In the genomic region with DNA sequence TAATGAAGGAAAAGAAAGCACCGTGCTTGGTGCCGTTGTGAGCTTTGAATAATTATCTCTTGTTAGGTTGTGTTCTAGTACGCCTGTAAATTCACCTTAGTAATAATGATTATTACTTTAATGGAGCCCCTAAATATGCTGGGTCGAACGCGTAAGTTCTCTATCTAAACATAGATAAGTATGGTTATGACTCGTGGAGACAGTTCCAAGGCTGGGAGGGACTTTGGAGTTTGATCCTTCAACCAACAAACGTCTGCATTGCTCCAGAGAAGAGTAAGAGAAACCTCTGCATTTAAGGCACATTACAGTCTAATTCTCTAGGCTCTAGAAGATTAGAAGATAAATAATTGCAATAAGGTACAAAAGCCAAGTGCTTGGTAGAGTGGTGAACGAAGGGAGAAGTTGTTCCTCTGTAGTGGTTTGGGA, we compare ENCODE assay signal across 8 cellular contexts. TPM values are rescaled to one million over a fixed set of nuclear protein-coding genes. Genes with fewer than 3 reads are reported as not detected.
DNase-seq lines count a peak whose midpoint lies in the region; FAIRE-seq and TF ChIP-seq lines count a peak whose summit lies in the region.

No MANE protein-coding gene starts in this region.

- peak; percentile 14 for DNase-seq in activated CD4-positive, alpha-beta T cell treated with anti-CD3 and anti-CD28 coated beads, Interleukin-2, amount 10 ng/mL, durations not matched to agents 7 days and 5 days
- no peak for DNase-seq in activated CD4-positive, alpha-beta T cell treated with anti-CD3 and anti-CD28 coated beads for 1 hour
- no peak for DNase-seq in ascending aorta (ENCODE audit: low spot score in 2 of 2)
- no peak for DNase-seq in keratinocyte (ENCODE audit: low read depth, low spot score)
- no peak for DNase-seq in COLO668 (lab: John Stamatoyannopoulos, UW; ENCODE audit: unreplicated experiment)
- DNase-seq in NCI-H2029 treated with DMSO at 0.1 percent for 48 hours (lab: John Stamatoyannopoulos, UW), result no peak

- peaks cover 16% of the 10 kb centered on the region for H3K9me3 Mint-ChIP-seq in activated CD4-positive, alpha-beta T cell treated with anti-CD3 and anti-CD28 coated beads, Interleukin-2, amount 10 ng/mL, durations not matched to agents 7 days and 5 days
- peaks cover 0 to 4% (median 0%) of the 10 kb centered on the region in 3 donors for H3K9me3 Mint-ChIP-seq in IgD-negative memory B cell

- peaks cover 35% of the 10 kb centered on the region for H3K4me1 Mint-ChIP-seq in activated CD4-positive, alpha-beta T cell treated with anti-CD3 and anti-CD28 coated beads, Interleukin-2, amount 10 ng/mL, durations not matched to agents 7 days and 5 days
- H3K4me1 Mint-ChIP-seq in IgD-negative memory B cell, result peaks cover 27 to 49% (median 39%) of the 10 kb centered on the region in 3 donors

- peak overlapping the region; percentile 84 for H3K4me3 Mint-ChIP-seq in activated CD4-positive, alpha-beta T cell treated with anti-CD3 and anti-CD28 coated beads, Interleukin-2, amount 10 ng/mL, durations not matched to agents 7 days and 5 days
- peak overlapping the region; percentile 97 to 100 (median 98) for H3K4me3 Mint-ChIP-seq in IgD-negative memory B cell

- H3K4me1 ChIP-seq in ascending aorta, result peaks cover 4 to 13% of the 10 kb centered on the region in 2 donors
- H3K4me1 ChIP-seq in keratinocyte (ENCODE audit: control insufficient read depth, extremely low read depth, insufficient read depth, low read length), result peaks cover 16% of the 10 kb centered on the region
- peaks cover 20% of the 10 kb centered on the region for H3K4me1 ChIP-seq in stomach smooth muscle (ENCODE audit: control insufficient read depth, insufficient read depth, low read length)

- H3K4me2 ChIP-seq in keratinocyte (ENCODE audit: control insufficient read depth, extremely low read depth, insufficient read depth, low read depth, low read length), result peak overlapping the region; percentile 80

- H3K27ac ChIP-seq in ascending aorta (peak overlapping the region; percentile 90 to 95), keratinocyte (ENCODE audit: control insufficient read depth, insufficient read depth, low read length) (peak overlapping the region; percentile 95), stomach smooth muscle (ENCODE audit: low read length) (peak overlapping the region; percentile 92)

- H3K9me1 ChIP-seq in keratinocyte (ENCODE audit: control insufficient read depth, extremely low read depth, insufficient read depth, low read length), result no peaks in the 10 kb centered on the region

- H3K36me3 Mint-ChIP-seq in activated CD4-positive, alpha-beta T cell treated with anti-CD3 and anti-CD28 coated beads, Interleukin-2, amount 10 ng/mL, durations not matched to agents 7 days and 5 days (ENCODE audit: low read depth), result peaks cover 55% of the 10 kb centered on the region
- H3K36me3 Mint-ChIP-seq in IgD-negative memory B cell, result peaks cover 16% of the 10 kb centered on the region

- H3K4me3 ChIP-seq in ascending aorta, result peak overlapping the region; percentile 85 to 99
- H3K4me3 ChIP-seq in keratinocyte (ENCODE audit: control insufficient read depth in 2 of 3, extremely low read depth in 1 of 3, insufficient read depth in 2 of 3, low read depth in 1 of 3, low read length in 3 of 3), result peak overlapping the region; percentile 60 to 100 (median 99)
- H3K4me3 ChIP-seq in stomach smooth muscle (ENCODE audit: low read length in 2 of 2), result peak overlapping the region; percentile 99 to 100

- peaks cover 41% of the 10 kb centered on the region for H3K79me2 ChIP-seq in keratinocyte (ENCODE audit: control insufficient read depth, insufficient read depth, low read length)

- H3K27ac Mint-ChIP-seq in activated CD4-positive, alpha-beta T cell treated with anti-CD3 and anti-CD28 coated beads, Interleukin-2, amount 10 ng/mL, durations not matched to agents 7 days and 5 days, result peak overlapping the region; percentile 92
- peak overlapping the region; percentile 90 to 97 (median 94) for H3K27ac Mint-ChIP-seq in IgD-negative memory B cell

- intact Hi-C loops in ascending aorta (cut with DNase I), result loop anchor here (1.0 to 5.0 kb wide), 3 partner anchors 53 to 105 kb away; partner anchors contain the start of gene GMNN

- dilution Hi-C loops in keratinocyte (cut with MboI; ENCODE audit: extremely low pct_ligation_motif_present, low sequenced_read_pairs), result no loop called here

- H4K20me1 ChIP-seq in keratinocyte (ENCODE audit: control insufficient read depth, extremely low read depth, insufficient read depth, low read length), result no peaks in the 10 kb centered on the region

- H3K27me3 ChIP-seq in ascending aorta (no peaks in the 10 kb centered on the region), keratinocyte (ENCODE audit: control insufficient read depth, extremely low read depth, insufficient read depth, low read length) (no peaks in the 10 kb centered on the region), stomach smooth muscle (ENCODE audit: control insufficient read depth in 1 of 2, insufficient read depth in 2 of 2, low read length in 2 of 2) (no peaks in the 10 kb centered on the region)

- H3K27me3 Mint-ChIP-seq in activated CD4-positive, alpha-beta T cell treated with anti-CD3 and anti-CD28 coated beads, Interleukin-2, amount 10 ng/mL, durations not matched to agents 7 days and 5 days, result no peaks in the 10 kb centered on the region
- no peaks in the 10 kb centered on the region for H3K27me3 Mint-ChIP-seq in IgD-negative memory B cell

- FAIRE-seq in keratinocyte (lab: Jason Lieb, UNC), result no peak

- H2AFZ ChIP-seq in keratinocyte (ENCODE audit: control insufficient read depth, low read length), result peak overlapping the region; percentile 99

- TF ChIP-seq CTCF in ascending aorta (IDR thresholded peaks at IDR 0.05) (no peak), keratinocyte (optimal IDR thresholded peaks at IDR 0.05 in 1 of 3, IDR thresholded peaks at IDR 0.05 in 1 of 3, conservative IDR thresholded peaks at IDR 0.05 in 1 of 3; ENCODE audit: extremely low read depth in 1 of 3, insufficient read depth in 2 of 3, low read length in 3 of 3) (no peak)

- CTCF ChIA-PET in activated CD4-positive, alpha-beta T cell treated with anti-CD3 and anti-CD28 coated beads, Interleukin-2, amount 10 ng/mL, durations not matched to agents 7 days and 5 days (lab: Charles Lee), result interaction anchor here (0.6 to 1.0 kb wide), 2 partner anchors 36 to 116 kb away, joined by 3 read pairs; no protein-coding TSS in a partner anchor

- H3K36me3 ChIP-seq in ascending aorta (peaks cover 0 to 12% of the 10 kb centered on the region in 2 donors), keratinocyte (ENCODE audit: control insufficient read depth in 2 of 2, extremely low read depth in 1 of 2, insufficient read depth in 2 of 2, low read length in 2 of 2) (peaks cover 7 to 10% of the 10 kb centered on the region in 2 experiments), stomach smooth muscle (ENCODE audit: control insufficient read depth in 2 of 2, insufficient read depth in 2 of 2, low read length in 2 of 2) (peaks cover 3 to 5% of the 10 kb centered on the region in 2 donors)

- no peaks in the 10 kb centered on the region for H3K9me3 ChIP-seq in ascending aorta
- no peaks in the 10 kb centered on the region for H3K9me3 ChIP-seq in keratinocyte (ENCODE audit: control insufficient read depth, low read depth, low read length)
- H3K9me3 ChIP-seq in stomach smooth muscle (ENCODE audit: control insufficient read depth in 2 of 2, low read length in 2 of 2), result no peaks in the 10 kb centered on the region

- POLR2A ChIA-PET in activated CD4-positive, alpha-beta T cell treated with anti-CD3 and anti-CD28 coated beads, Interleukin-2, amount 10 ng/mL, durations not matched to agents 7 days and 5 days (lab: Charles Lee), result interaction anchor here (0.7 kb wide), 1 partner anchor 49 kb away, joined by 3 read pairs; no protein-coding TSS in a partner anchor

- H3K9ac ChIP-seq in keratinocyte (ENCODE audit: control insufficient read depth, extremely low read depth, insufficient read depth, low read length) (peak overlapping the region; percentile 91), stomach smooth muscle (ENCODE audit: low read length in 2 of 2) (peak overlapping the region; percentile 91 to 98)

RNA-seq across cellular contexts. Expression of gene ACOT13, which starts 0.5 kb away (rescaled TPM):
- 10 to 100 TPM; 16.0 to 18.3 TPM for total RNA-seq in activated CD4-positive, alpha-beta T cell treated with anti-CD3 and anti-CD28 coated beads, Interleukin-2, amount 10 ng/mL, durations not matched to agents 7 days and 5 days
- polyA plus RNA-seq in IgD-negative memory B cell (15.0 TPM), keratinocyte (29.5 to 57.9 TPM (median 41.5 TPM) in 3 replicates)
- 3.1 TPM for total RNA-seq in ascending aorta
- 124 TPM for polyA plus RNA-seq in keratinocyte (2011; ENCODE audit: low read depth)
- polyA plus RNA-seq in keratinocyte (2011; cell fraction: cytosol; rRNA removed), result 43.1 and 68.9 TPM in 2 replicates
- polyA plus RNA-seq in keratinocyte (2011; cell fraction: nucleus; rRNA removed), result 21.8 and 22.7 TPM in 2 replicates
- 34.7 and 35.6 TPM in 2 replicates for polyA plus RNA-seq in keratinocyte (2012; ENCODE audit: low replicate concordance)
- polyA minus RNA-seq in keratinocyte, result 4.8 to 18.6 TPM (median 5.2 TPM) in 3 replicates
- polyA minus RNA-seq in keratinocyte (2011; cell fraction: cytosol; rRNA and poly(A)+ RNA removed), result 10.9 TPM
- polyA minus RNA-seq in keratinocyte (2011; cell fraction: nucleus; rRNA and poly(A)+ RNA removed), result 1.6 and 1.9 TPM in 2 replicates

RNA-seq across cellular contexts. Expression of gene TDP2, which starts 0.7 kb away (rescaled TPM):
- 10 to 100 TPM; 43.0 to 47.1 TPM for total RNA-seq in activated CD4-positive, alpha-beta T cell treated with anti-CD3 and anti-CD28 coated beads, Interleukin-2, amount 10 ng/mL, durations not matched to agents 7 days and 5 days
- polyA plus RNA-seq in IgD-negative memory B cell (38.3 TPM), keratinocyte (21.5 to 39.8 TPM (median 24.2 TPM) in 3 replicates)
- total RNA-seq in ascending aorta, result 5.6 TPM
- 25.9 TPM for polyA plus RNA-seq in keratinocyte (2011; ENCODE audit: low read depth)
- 21.0 and 36.1 TPM in 2 replicates for polyA plus RNA-seq in keratinocyte (2011; cell fraction: cytosol; rRNA removed)
- 20.8 and 26.0 TPM in 2 replicates for polyA plus RNA-seq in keratinocyte (2011; cell fraction: nucleus; rRNA removed)
- 28.0 and 39.3 TPM in 2 replicates for polyA plus RNA-seq in keratinocyte (2012; ENCODE audit: low replicate concordance)
- polyA minus RNA-seq in keratinocyte, result 7.0 to 15.9 TPM (median 8.6 TPM) in 3 replicates
- polyA minus RNA-seq in keratinocyte (2011; cell fraction: cytosol; rRNA and poly(A)+ RNA removed), result 12.3 TPM
- 5.4 and 8.6 TPM in 2 replicates for polyA minus RNA-seq in keratinocyte (2011; cell fraction: nucleus; rRNA and poly(A)+ RNA removed)

RNA-seq across cellular contexts. Expression of gene KIAA0319, which starts 21.4 kb away (rescaled TPM):
- total RNA-seq in activated CD4-positive, alpha-beta T cell treated with anti-CD3 and anti-CD28 coated beads, Interleukin-2, amount 10 ng/mL, durations not matched to agents 7 days and 5 days, result under 1 TPM; 0.10 to 0.15 TPM
- polyA plus RNA-seq in IgD-negative memory B cell (1.0 TPM), keratinocyte (0.01 TPM in 1 of 3 replicates, not detected in the others)
- not detected for total RNA-seq in ascending aorta
- polyA plus RNA-seq in keratinocyte (2011; ENCODE audit: low read depth), result 0.05 TPM
- polyA plus RNA-seq in keratinocyte (2011; cell fraction: cytosol; rRNA removed), result not detected in 2 replicates
- polyA plus RNA-seq in keratinocyte (2011; cell fraction: nucleus; rRNA removed), result 0.03 and 0.07 TPM in 2 replicates
- 0.06 TPM in 1 of 2 replicates, not detected in the other for polyA plus RNA-seq in keratinocyte (2012; ENCODE audit: low replicate concordance)
- not detected in 3 replicates for polyA minus RNA-seq in keratinocyte
- not detected for polyA minus RNA-seq in keratinocyte (2011; cell fraction: cytosol; rRNA and poly(A)+ RNA removed)
- polyA minus RNA-seq in keratinocyte (2011; cell fraction: nucleus; rRNA and poly(A)+ RNA removed), result not detected in 2 replicates

RNA-seq across cellular contexts. Expression of gene C6orf62, which starts 51.6 kb away (rescaled TPM):
- total RNA-seq in activated CD4-positive, alpha-beta T cell treated with anti-CD3 and anti-CD28 coated beads, Interleukin-2, amount 10 ng/mL, durations not matched to agents 7 days and 5 days, result 100 to 1,000 TPM; 138 to 153 TPM
- polyA plus RNA-seq in IgD-negative memory B cell (102 TPM), keratinocyte (55.4 to 78.8 TPM (median 77.3 TPM) in 3 replicates)
- 29.6 TPM for total RNA-seq in ascending aorta
- 19.2 TPM for polyA plus RNA-seq in keratinocyte (2011; ENCODE audit: low read depth)
- polyA plus RNA-seq in keratinocyte (2011; cell fraction: cytosol; rRNA removed), result 51.1 and 108 TPM in 2 replicates
- polyA plus RNA-seq in keratinocyte (2011; cell fraction: nucleus; rRNA removed), result 82.0 and 86.5 TPM in 2 replicates
- 57.1 and 62.6 TPM in 2 replicates for polyA plus RNA-seq in keratinocyte (2012; ENCODE audit: low replicate concordance)
- polyA minus RNA-seq in keratinocyte, result 38.1 to 103 TPM (median 67.5 TPM) in 3 replicates
- polyA minus RNA-seq in keratinocyte (2011; cell fraction: cytosol; rRNA and poly(A)+ RNA removed), result 70.4 TPM
- polyA minus RNA-seq in keratinocyte (2011; cell fraction: nucleus; rRNA and poly(A)+ RNA removed), result 37.9 and 58.5 TPM in 2 replicates
